In the genomic region with DNA sequence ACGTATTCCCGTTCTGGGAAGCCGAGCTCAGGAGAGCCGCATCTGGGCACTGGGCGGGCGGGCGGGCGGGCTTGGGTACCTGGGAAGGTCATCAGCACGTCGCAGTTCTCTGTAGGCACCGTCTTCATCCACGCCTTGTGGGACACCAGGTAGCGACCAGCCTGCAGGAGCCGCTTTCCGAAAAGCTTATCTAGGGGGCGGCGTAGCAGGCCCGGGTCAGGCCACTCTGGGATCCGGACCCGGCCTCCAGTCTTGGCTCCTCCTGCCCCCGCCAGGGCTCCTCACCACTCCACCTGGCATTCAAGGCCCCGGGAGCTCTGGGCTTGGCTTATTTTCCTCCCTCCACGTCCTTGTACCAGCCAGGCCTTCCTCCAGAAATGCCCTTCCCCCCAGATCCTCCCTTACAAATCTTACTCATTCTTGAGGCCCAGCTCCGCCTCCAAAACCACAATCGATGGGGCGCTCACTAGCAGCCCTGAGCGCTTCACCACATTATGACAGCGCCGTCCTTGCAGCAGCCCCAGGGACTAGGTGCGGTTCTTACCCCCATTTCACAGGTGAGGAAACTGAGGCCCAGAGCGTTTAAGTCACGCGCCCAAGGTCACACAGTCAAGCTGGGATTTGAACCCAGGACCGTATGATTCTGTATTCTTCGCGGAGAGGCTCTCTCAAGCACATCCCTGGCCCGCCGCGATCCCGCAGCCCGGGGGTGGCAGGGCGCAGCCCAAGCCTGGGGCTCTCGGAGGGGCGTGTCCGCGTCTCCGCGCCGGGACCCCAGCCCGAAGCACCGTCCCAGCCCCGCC, we compare ENCODE assay signal across 1 cellular context.
A peak's percentile ranks its signal among the peaks of the same experiment; 100 is the strongest.
TF ChIP-seq lines count a peak whose summit lies in the region.

No MANE protein-coding gene starts in this region.

TF ChIP-seq in HCT116, 20 proteins besides CTCF, POLR2A, EP300 and RAD21 (continued from another document):
- TF ChIP-seq, protein P1, sequence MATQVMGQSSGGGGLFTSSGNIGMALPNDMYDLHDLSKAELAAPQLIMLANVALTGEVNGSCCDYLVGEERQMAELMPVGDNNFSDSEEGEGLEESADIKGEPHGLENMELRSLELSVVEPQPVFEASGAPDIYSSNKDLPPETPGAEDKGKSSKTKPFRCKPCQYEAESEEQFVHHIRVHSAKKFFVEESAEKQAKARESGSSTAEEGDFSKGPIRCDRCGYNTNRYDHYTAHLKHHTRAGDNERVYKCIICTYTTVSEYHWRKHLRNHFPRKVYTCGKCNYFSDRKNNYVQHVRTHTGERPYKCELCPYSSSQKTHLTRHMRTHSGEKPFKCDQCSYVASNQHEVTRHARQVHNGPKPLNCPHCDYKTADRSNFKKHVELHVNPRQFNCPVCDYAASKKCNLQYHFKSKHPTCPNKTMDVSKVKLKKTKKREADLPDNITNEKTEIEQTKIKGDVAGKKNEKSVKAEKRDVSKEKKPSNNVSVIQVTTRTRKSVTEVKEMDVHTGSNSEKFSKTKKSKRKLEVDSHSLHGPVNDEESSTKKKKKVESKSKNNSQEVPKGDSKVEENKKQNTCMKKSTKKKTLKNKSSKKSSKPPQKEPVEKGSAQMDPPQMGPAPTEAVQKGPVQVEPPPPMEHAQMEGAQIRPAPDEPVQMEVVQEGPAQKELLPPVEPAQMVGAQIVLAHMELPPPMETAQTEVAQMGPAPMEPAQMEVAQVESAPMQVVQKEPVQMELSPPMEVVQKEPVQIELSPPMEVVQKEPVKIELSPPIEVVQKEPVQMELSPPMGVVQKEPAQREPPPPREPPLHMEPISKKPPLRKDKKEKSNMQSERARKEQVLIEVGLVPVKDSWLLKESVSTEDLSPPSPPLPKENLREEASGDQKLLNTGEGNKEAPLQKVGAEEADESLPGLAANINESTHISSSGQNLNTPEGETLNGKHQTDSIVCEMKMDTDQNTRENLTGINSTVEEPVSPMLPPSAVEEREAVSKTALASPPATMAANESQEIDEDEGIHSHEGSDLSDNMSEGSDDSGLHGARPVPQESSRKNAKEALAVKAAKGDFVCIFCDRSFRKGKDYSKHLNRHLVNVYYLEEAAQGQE (IDR thresholded peaks at IDR 0.05; ENCODE audit: low read depth), result no peak
- TF ChIP-seq POLR2AphosphoS5 (IDR thresholded peaks at IDR 0.05; ENCODE audit: low read depth, low read length), result peak; percentile 39; the same call in 1 of the 2 replicates
- TF ChIP-seq CEBPB (IDR thresholded peaks at IDR 0.05; ENCODE audit: low read depth), result no peak
